ENCODE assay signal across 24 cellular contexts in genomic region chr1:217091601-217092000, GRCh38.
"Had no signal": no experiment of that assay in that cellular context is flagged by ENCODE, and none has a peak within 500 bp of the region (broad histone marks: within the 10 kb centered on the region; RNA-seq: fewer than 3 reads in every experiment).

No MANE protein-coding gene starts in this region.

- DNase-seq: activated CD4-positive, alpha-beta memory T cell treated with anti-CD3 and anti-CD28 coated beads, Interleukin-2, amount 10 ng/mL, durations not matched to agents 7 days and 5 days; activated CD4-positive, alpha-beta T cell treated with anti-CD3 and anti-CD28 coated beads, Interleukin-2, amount 10 ng/mL, durations not matched to agents 24 days and 14 days; activated CD8-positive, alpha-beta memory T cell treated with anti-CD3 and anti-CD28 coated beads, Interleukin-2, amount 10 ng/mL, durations not matched to agents 7 days and 5 days; activated effector memory CD4-positive, alpha-beta T cell treated with anti-CD3 and anti-CD28 coated beads, Interleukin-2, amount 50 U/mL, for 16 hours; activated naive CD4-positive, alpha-beta T cell treated with anti-CD3 and anti-CD28 coated beads, Interleukin-2, amount 10 ng/mL, durations not matched to agents 7 days and 5 days; activated T-cell treated with anti-CD3 and anti-CD28 coated beads for 4 hours; colonic mucosa; dorsolateral prefrontal cortex; effector memory CD8-positive, alpha-beta T cell; esophagus squamous epithelium; immature natural killer cell; kidney glomerular epithelial cell; occipital lobe; retina; sigmoid colon; stimulated activated CD4-positive, alpha-beta T cell treated with anti-CD3 and anti-CD28 coated beads, Interleukin-4, amount 100 ng/mL, for 24 hours; stimulated activated naive CD8-positive, alpha-beta T cell treated with anti-CD3 and anti-CD28 coated beads, Interleukin-15, Interleukin-2, amounts not matched to agents 100 U/mL and 50 U/mL, for 24 hours; T-cell; thyroid gland had no signal

- H3K9me3 ChIP-seq: colonic mucosa, esophagus squamous epithelium, sigmoid colon, thyroid gland had no signal

- H3K27me3 ChIP-seq: colonic mucosa, dorsolateral prefrontal cortex, sigmoid colon, thyroid gland had no signal

- H3K4me1 Mint-ChIP-seq: activated CD4-positive, alpha-beta T cell treated with anti-CD3 and anti-CD28 coated beads, Interleukin-2, amount 10 ng/mL, durations not matched to agents 24 days and 14 days; activated CD8-positive, alpha-beta memory T cell treated with anti-CD3 and anti-CD28 coated beads, Interleukin-2, amount 10 ng/mL, durations not matched to agents 7 days and 5 days; central memory CD8-positive, alpha-beta T cell; immature natural killer cell had no signal

- H3K36me3 Mint-ChIP-seq: activated CD8-positive, alpha-beta memory T cell treated with anti-CD3 and anti-CD28 coated beads, Interleukin-2, amount 10 ng/mL, durations not matched to agents 7 days and 5 days; activated naive CD4-positive, alpha-beta T cell treated with anti-CD3 and anti-CD28 coated beads, Interleukin-2, amount 10 ng/mL, durations not matched to agents 7 days and 5 days; T-cell had no signal

- H3K9me3 Mint-ChIP-seq: activated CD4-positive, alpha-beta memory T cell treated with anti-CD3 and anti-CD28 coated beads, Interleukin-2, amount 10 ng/mL, durations not matched to agents 7 days and 5 days; activated CD4-positive, alpha-beta T cell treated with anti-CD3 and anti-CD28 coated beads, Interleukin-2, amount 10 ng/mL, durations not matched to agents 24 days and 14 days; activated naive CD4-positive, alpha-beta T cell treated with anti-CD3 and anti-CD28 coated beads, Interleukin-2, amount 10 ng/mL, durations not matched to agents 7 days and 5 days; T-helper 2 cell treated with Interferon-gamma antibody and Interleukin-4, amounts not matched to agents 5 μg/mL and 100 μg/mL, for 36 hours had no signal

- H3K4me3 Mint-ChIP-seq: activated CD4-positive, alpha-beta memory T cell treated with anti-CD3 and anti-CD28 coated beads, Interleukin-2, amount 10 ng/mL, durations not matched to agents 7 days and 5 days; activated CD4-positive, alpha-beta T cell treated with anti-CD3 and anti-CD28 coated beads, Interleukin-2, amount 10 ng/mL, durations not matched to agents 24 days and 14 days; activated CD8-positive, alpha-beta memory T cell treated with anti-CD3 and anti-CD28 coated beads, Interleukin-2, amount 10 ng/mL, durations not matched to agents 7 days and 5 days; activated naive CD4-positive, alpha-beta T cell treated with anti-CD3 and anti-CD28 coated beads, Interleukin-2, amount 10 ng/mL, durations not matched to agents 7 days and 5 days; central memory CD8-positive, alpha-beta T cell; effector memory CD8-positive, alpha-beta T cell; immature natural killer cell; T-cell; T-helper 2 cell treated with Interferon-gamma antibody and Interleukin-4, amounts not matched to agents 5 μg/mL and 100 μg/mL, for 36 hours had no signal

- H3K27ac ChIP-seq: colonic mucosa, esophagus squamous epithelium, thyroid gland, VCaP had no signal

- H3K4me1 ChIP-seq: colonic mucosa had no signal

- FAIRE-seq: endothelial cell of umbilical vein had no signal

- H3K36me3 ChIP-seq: colonic mucosa, esophagus squamous epithelium, sigmoid colon, thyroid gland had no signal

- H3K27ac Mint-ChIP-seq: activated CD4-positive, alpha-beta memory T cell treated with anti-CD3 and anti-CD28 coated beads, Interleukin-2, amount 10 ng/mL, durations not matched to agents 7 days and 5 days; activated CD4-positive, alpha-beta T cell treated with anti-CD3 and anti-CD28 coated beads, Interleukin-2, amount 10 ng/mL, durations not matched to agents 24 days and 14 days; activated CD8-positive, alpha-beta memory T cell treated with anti-CD3 and anti-CD28 coated beads, Interleukin-2, amount 10 ng/mL, durations not matched to agents 7 days and 5 days; activated naive CD4-positive, alpha-beta T cell treated with anti-CD3 and anti-CD28 coated beads, Interleukin-2, amount 10 ng/mL, durations not matched to agents 7 days and 5 days; effector memory CD8-positive, alpha-beta T cell; immature natural killer cell; T-cell; T-helper 2 cell treated with Interferon-gamma antibody and Interleukin-4, amounts not matched to agents 5 μg/mL and 100 μg/mL, for 36 hours had no signal

- ATAC-seq: activated CD4-positive, CD25-positive, alpha-beta regulatory T cell treated with anti-CD3 and anti-CD28 coated beads, Interleukin-2, amount 50 U/mL, for 24 hours; activated CD8-positive, alpha-beta memory T cell treated with anti-CD3 and anti-CD28 coated beads, Interleukin-2, amount 10 ng/mL, durations not matched to agents 7 days and 5 days; effector memory CD8-positive, alpha-beta T cell; stimulated activated naive CD8-positive, alpha-beta T cell treated with anti-CD3 and anti-CD28 coated beads, Interleukin-15, Interleukin-2, amounts not matched to agents 100 U/mL and 50 U/mL, for 24 hours; T-cell had no signal

- H3K4me3 ChIP-seq: colonic mucosa, esophagus squamous epithelium, sigmoid colon, thyroid gland had no signal
